Comparison of ENCODE assay signal across 28 cellular contexts in the genomic region with DNA sequence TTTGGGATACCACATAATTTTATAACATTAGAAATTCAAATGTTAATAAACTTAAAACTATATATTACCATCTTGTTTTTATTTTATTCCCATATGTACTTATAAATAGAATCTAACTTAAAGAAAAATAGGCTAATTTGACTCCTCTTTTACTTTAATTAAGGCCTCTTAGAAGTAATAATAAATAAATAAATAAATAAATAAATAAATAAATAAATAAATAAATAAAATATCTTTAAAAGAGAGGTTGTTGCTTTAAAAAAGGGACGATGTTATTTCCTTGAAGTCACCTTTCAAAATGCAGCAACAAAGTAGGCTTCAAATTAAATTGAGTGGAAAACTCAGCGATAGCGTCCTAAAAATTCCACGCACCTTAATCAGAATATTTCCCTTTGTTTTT.
"Had no signal": no experiment of that assay in that cellular context is flagged by ENCODE, and none has a peak within 500 bp of the region (broad histone marks: within the 10 kb centered on the region; RNA-seq: fewer than 3 reads in every experiment).

No MANE protein-coding gene starts in this region.

- DNase-seq: colonic mucosa; cortex of kidney; dermis blood vessel endothelial cell; dorsolateral prefrontal cortex; effector CD4-positive, alpha-beta T cell; effector CD8-positive, alpha-beta T cell; effector memory CD4-positive, alpha-beta T cell; effector memory CD8-positive, alpha-beta T cell; endodermal cell; erythroblast; esophagus squamous epithelium; foreskin fibroblast; foreskin keratinocyte; foreskin melanocyte; gastrocnemius medialis; glutamatergic neuron; heart left ventricle; heart right ventricle had no signal

- H3K9me3 ChIP-seq: colonic mucosa, esophagus squamous epithelium, gastrocnemius medialis, gastroesophageal sphincter had no signal

- H3K36me3 ChIP-seq: colonic mucosa, esophagus muscularis mucosa, esophagus squamous epithelium, gastrocnemius medialis, gastroesophageal sphincter, heart left ventricle, heart right ventricle had no signal

- ATAC-seq: effector memory CD8-positive, alpha-beta T cell; esophagus mucosa; foreskin keratinocyte; gastrocnemius medialis; gastroesophageal sphincter; heart left ventricle; heart right ventricle had no signal

- H3K4me3 ChIP-seq: colonic mucosa, coronary artery, dorsolateral prefrontal cortex, esophagus muscularis mucosa, esophagus squamous epithelium, gastrocnemius medialis, gastroesophageal sphincter, heart left ventricle, heart right ventricle had no signal

- H3K27ac ChIP-seq: colonic mucosa, coronary artery, dorsolateral prefrontal cortex, epithelial cell of prostate, esophagus muscularis mucosa, esophagus squamous epithelium, foreskin keratinocyte, gastrocnemius medialis, gastroesophageal sphincter, heart left ventricle, heart right ventricle had no signal

- H3K4me1 ChIP-seq: colonic mucosa, esophagus squamous epithelium, foreskin keratinocyte, gastrocnemius medialis, gastroesophageal sphincter, heart left ventricle had no signal

- H3K4me1 Mint-ChIP-seq: endodermal cell had no signal

- H3K27me3 ChIP-seq: colonic mucosa, dorsolateral prefrontal cortex, esophagus muscularis mucosa, esophagus squamous epithelium, foreskin keratinocyte, gastrocnemius medialis, gastroesophageal sphincter, heart left ventricle, heart right ventricle had no signal

- H3K27ac Mint-ChIP-seq: dendritic cell treated with granulocyte-macrophage colony-stimulating factor and Interleukin-4, amounts not matched to agents 40 ng/mL and 50 ng/mL, for 4 days; effector memory CD8-positive, alpha-beta T cell; endodermal cell had no signal

- FAIRE-seq: colon, endometrium, endothelial cell of umbilical vein, frontal cortex had no signal

- H3K4me3 Mint-ChIP-seq: dendritic cell treated with granulocyte-macrophage colony-stimulating factor and Interleukin-4, amounts not matched to agents 40 ng/mL and 50 ng/mL, for 4 days; effector memory CD8-positive, alpha-beta T cell; endodermal cell had no signal

- H3K27me3 Mint-ChIP-seq: dendritic cell treated with granulocyte-macrophage colony-stimulating factor and Interleukin-4, amounts not matched to agents 40 ng/mL and 50 ng/mL, for 4 days had no signal

- H3K9me3 Mint-ChIP-seq: effector memory CD8-positive, alpha-beta T cell; endodermal cell had no signal
